Comparison of ENCODE assay signal across 12 cellular contexts in the genomic region with DNA sequence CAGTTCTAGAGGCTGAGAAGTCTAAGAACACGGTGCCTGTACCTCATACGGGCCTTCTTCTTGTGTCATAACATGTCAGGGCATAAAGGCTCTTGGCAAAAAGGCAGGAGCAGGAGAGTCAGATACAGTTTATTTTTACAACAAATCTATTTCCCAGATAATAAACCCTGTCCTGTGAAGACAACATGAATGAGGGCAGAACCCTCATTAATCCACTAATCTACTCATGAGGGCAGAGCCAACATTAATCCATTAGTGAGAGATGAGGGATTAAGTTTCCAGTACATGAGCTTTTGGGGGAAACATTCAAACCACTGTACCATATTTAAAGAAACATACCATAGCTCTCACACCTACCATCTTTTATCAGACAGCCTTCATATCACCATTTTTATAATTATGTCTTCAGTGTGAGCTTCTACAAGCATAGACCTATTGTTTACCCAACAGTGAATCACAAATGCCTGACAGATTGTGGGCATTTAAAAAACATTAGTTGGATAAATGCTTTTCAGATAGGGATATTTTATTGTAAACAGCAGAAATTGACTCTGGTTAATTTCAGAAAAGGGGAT.
"Had no signal": no experiment of that assay in that cellular context is flagged by ENCODE, and none has a peak within 500 bp of the region (broad histone marks: within the 10 kb centered on the region; RNA-seq: fewer than 3 reads in every experiment).

No MANE protein-coding gene starts in this region.

- DNase-seq: activated CD4-positive, alpha-beta T cell treated with anti-CD3 and anti-CD28 coated beads for 1 hour; activated CD4-positive, alpha-beta T cell treated with anti-CD3 and anti-CD28 coated beads, Interleukin-2, amount 50 U/mL, for 4 hours; activated naive CD4-positive, alpha-beta T cell treated with anti-CD3 and anti-CD28 coated beads for 36 hours; activated naive CD8-positive, alpha-beta T cell treated with anti-CD3 and anti-CD28 coated beads, Interleukin-2, amount 50 U/mL, for 24 hours; colonic mucosa; foreskin fibroblast; hypothalamus; ovary; right lobe of liver; stimulated activated naive CD8-positive, alpha-beta T cell treated with anti-CD3 and anti-CD28 coated beads, Interleukin-15, amount 100 ng/mL, for 72 hours had no signal

- H3K9me3 ChIP-seq: colonic mucosa, ovary, right lobe of liver had no signal

- H3K4me1 ChIP-seq: colonic mucosa, right lobe of liver had no signal

- ATAC-seq: activated naive CD8-positive, alpha-beta T cell treated with anti-CD3 and anti-CD28 coated beads, Interleukin-2, amount 50 U/mL, for 24 hours; activated T-helper 17 cell treated with anti-CD3 and anti-CD28 coated beads, Interleukin-2, amount 50 U/mL, for 72 hours; right lobe of liver; stimulated activated naive CD8-positive, alpha-beta T cell treated with anti-CD3 and anti-CD28 coated beads, Interleukin-15, amount 100 ng/mL, for 72 hours had no signal

- H3K36me3 ChIP-seq: colonic mucosa, ovary, right lobe of liver had no signal

- H3K27me3 ChIP-seq: colonic mucosa, ovary, right lobe of liver had no signal

- H3K4me3 ChIP-seq: colonic mucosa, lung, ovary, right lobe of liver had no signal

- H3K27ac ChIP-seq: colonic mucosa, ovary, right lobe of liver had no signal
